12 cellular contexts compared by ENCODE assay signal in genomic region chr3:177772908-177773557, GRCh38.
DNase-seq lines count a peak whose midpoint lies in the region; ATAC-seq and TF ChIP-seq lines count a peak whose summit lies in the region.
"Had no signal": no experiment of that assay in that cellular context is flagged by ENCODE, and none has a peak within 500 bp of the region (broad histone marks: within the 10 kb centered on the region; RNA-seq: fewer than 3 reads in every experiment).

No MANE protein-coding gene starts in this region.

- no peak overlapping the region for H3K14ac ChIP-seq in neuronal stem cell (ENCODE audit: low read length)

- peaks cover 3 to 6% (median 5%) of the 10 kb centered on the region in 4 donors for H3K4me1 Mint-ChIP-seq in CD4-positive, alpha-beta memory T cell

- H3K4ac ChIP-seq in neuronal stem cell (ENCODE audit: low read length) = no peak overlapping the region

- H3K9me3 ChIP-seq in OCI-LY7 (ENCODE audit: low read length) (no peaks in the 10 kb centered on the region), neuronal stem cell (replicated peaks in 1 of 2; ENCODE audit: control insufficient read depth in 2 of 2, insufficient read depth in 1 of 2, low read depth in 1 of 2, low read length in 2 of 2) (peaks cover 6 to 18% of the 10 kb centered on the region in 2 donors)
- H3K9me3 ChIP-seq in CD4-positive, alpha-beta memory T cell (ENCODE audit: control insufficient read depth in 1 of 2, low read length in 2 of 2) = no peaks in the 10 kb centered on the region
- H3K9me3 ChIP-seq: body of pancreas had no signal

- H3K27ac Mint-ChIP-seq in CD4-positive, alpha-beta memory T cell = peak overlapping the region in 1 of 7 donors; percentile 36
- H3K27ac Mint-ChIP-seq: activated T-cell treated with anti-CD3 and anti-CD28 coated beads, Interleukin-2, amount 50 U/mL, for 72 hours had no signal

- no peak overlapping the region for H4K8ac ChIP-seq in neuronal stem cell (ENCODE audit: low read depth, low read length)

- H3K27ac ChIP-seq in OCI-LY7 (ENCODE audit: low read depth, low read length, poor library complexity, severe bottlenecking) (no peak overlapping the region), neuronal stem cell (replicated peaks; ENCODE audit: low read length) (no peak overlapping the region)
- H3K27ac ChIP-seq in CD4-positive, alpha-beta memory T cell (ENCODE audit: low read depth, low read length) = no peak overlapping the region
- H3K27ac ChIP-seq: body of pancreas, WERI-Rb-1 had no signal

- no peak overlapping the region for H3K4me3 Mint-ChIP-seq in CD4-positive, alpha-beta memory T cell
- H3K4me3 Mint-ChIP-seq: activated T-cell treated with anti-CD3 and anti-CD28 coated beads, Interleukin-2, amount 50 U/mL, for 72 hours had no signal

- TF ChIP-seq CTCF in OCI-LY7 (conservative IDR thresholded peaks at IDR 0.05; ENCODE audit: low read length) = no peak

- H3K79me2 ChIP-seq in OCI-LY7 (ENCODE audit: insufficient read depth, low read depth, low read length) = no peaks in the 10 kb centered on the region

- peaks cover 7% of the 10 kb centered on the region for H3K4me1 ChIP-seq in OCI-LY7 (ENCODE audit: insufficient read depth, low read length, poor library complexity, severe bottlenecking)
- H3K4me1 ChIP-seq in neuronal stem cell (ENCODE audit: control insufficient read depth in 2 of 2, insufficient read depth in 1 of 2, low read depth in 1 of 2, low read length in 2 of 2) = peaks cover 2 to 15% of the 10 kb centered on the region in 2 donors
- H3K4me1 ChIP-seq in CD4-positive, alpha-beta memory T cell (ENCODE audit: insufficient read depth, low read length) = peaks cover 7% of the 10 kb centered on the region

- no peaks in the 10 kb centered on the region for H4K20me1 ChIP-seq in OCI-LY7 (ENCODE audit: insufficient read depth, low read length)

- H3K4me2 ChIP-seq in OCI-LY7 (ENCODE audit: low read length) (no peak overlapping the region), neuronal stem cell (ENCODE audit: insufficient read depth, low read length, poor library complexity, severe bottlenecking) (no peak overlapping the region)

- peak; percentile 30 for ATAC-seq in GM18519 (IDR thresholded peaks at IDR 0.05; ENCODE audit: low FRiP score, unreplicated experiment)
- ATAC-seq: activated T-cell treated with anti-CD3 and anti-CD28 coated beads, Interleukin-2, amount 50 U/mL, for 72 hours; body of pancreas had no signal

- intact Hi-C loops in OCI-LY7 (cut with micrococcal nuclease; ENCODE audit: unreplicated experiment) = loop anchor here (10.0 kb wide), 2 partner anchors 398 to 728 kb away; no protein-coding TSS in a partner anchor
- intact Hi-C loops in CD4-positive, alpha-beta memory T cell (cut with micrococcal nuclease) = no loop called here

- no peak overlapping the region for H3K23ac ChIP-seq in neuronal stem cell (ENCODE audit: low read depth, low read length, poor library complexity)

- H3K4me3 ChIP-seq in OCI-LY7 (ENCODE audit: low read depth, low read length, poor library complexity, severe bottlenecking) = no peak overlapping the region
- H3K4me3 ChIP-seq in neuronal stem cell (ENCODE audit: low read length in 2 of 2) = no peak overlapping the region
- H3K4me3 ChIP-seq in CD4-positive, alpha-beta memory T cell (ENCODE audit: low read length in 2 of 2) = no peak overlapping the region
- H3K4me3 ChIP-seq: body of pancreas had no signal

- WGBS in neuronal stem cell (ENCODE audit: extremely low coverage in 2 of 2, insufficient read length in 2 of 2, insufficient replicate concordance in 1 of 2), 2 donors = no CpG with 5 or more reads among the region's 3 CpGs

- no peak overlapping the region for H2AFZ ChIP-seq in OCI-LY7 (ENCODE audit: low read length)
- peak overlapping the region; percentile 61 for H2AFZ ChIP-seq in neuronal stem cell (ENCODE audit: low read length)

- H3K27me3 ChIP-seq in neuronal stem cell (ENCODE audit: control insufficient read depth in 3 of 3, insufficient read depth in 3 of 3, low read depth in 1 of 3, low read length in 3 of 3) = no peaks in the 10 kb centered on the region
- H3K27me3 ChIP-seq in CD4-positive, alpha-beta memory T cell (ENCODE audit: insufficient read depth, low read length) = no peaks in the 10 kb centered on the region
- H3K27me3 ChIP-seq: body of pancreas had no signal

- H3K18ac ChIP-seq in neuronal stem cell (ENCODE audit: low read length) = no peak overlapping the region

- H3K79me1 ChIP-seq in neuronal stem cell (ENCODE audit: low read depth, low read length) = no peaks in the 10 kb centered on the region

- H3K9ac ChIP-seq in neuronal stem cell (ENCODE audit: low read depth, low read length, poor library complexity) = no peak overlapping the region

- H3K9me2 ChIP-seq in OCI-LY7 (ENCODE audit: insufficient read depth, low read length) = no peaks in the 10 kb centered on the region

- H2AK5ac ChIP-seq in neuronal stem cell (ENCODE audit: low read depth, low read length) = no peak overlapping the region

- no peak overlapping the region for H2BK5ac ChIP-seq in neuronal stem cell (ENCODE audit: low read length)

- H3K27me3 Mint-ChIP-seq in CD4-positive, alpha-beta memory T cell = peaks cover 0 to 1% of the 10 kb centered on the region in 2 donors

- no peak overlapping the region for H2BK15ac ChIP-seq in neuronal stem cell (ENCODE audit: low read length)

- no peak overlapping the region for H4K91ac ChIP-seq in neuronal stem cell (ENCODE audit: low read depth, low read length, poor library complexity)

- H3K36me3 Mint-ChIP-seq in CD4-positive, alpha-beta memory T cell = peaks cover 0 to 6% of the 10 kb centered on the region in 2 donors

- POLR2A ChIA-PET in OCI-LY7 (lab: Charles Lee) = interaction anchor here (0.6 to 0.8 kb wide), 2 partner anchors 10 to 25 kb away, joined by 3 read pairs; no protein-coding TSS in a partner anchor
- POLR2A ChIA-PET in CD4-positive, alpha-beta memory T cell (lab: Charles Lee; ENCODE audit: partially characterized antibody) = no interaction called here

- H2BK120ac ChIP-seq in neuronal stem cell (ENCODE audit: low read depth, low read length) = no peak overlapping the region

- peaks cover 0 to 16% (median 10%) of the 10 kb centered on the region in 8 donors for H3K9me3 Mint-ChIP-seq in CD4-positive, alpha-beta memory T cell

- H2BK12ac ChIP-seq in neuronal stem cell (ENCODE audit: low read length) = no peak overlapping the region

- BruUV-seq in OCI-LY7 (replicated peaks; lab: Mats Ljungman, UMichigan) = no TSS peak

- DNase-seq in LHCN-M2 (ENCODE audit: low read depth) (peak; percentile 41), OCI-LY7 (ENCODE audit: low spot score) (peak; percentile 19), neuronal stem cell (ENCODE audit: low spot score) (no peak), D341Med (ENCODE audit: low spot score) (no peak), COR-L47 (lab: John Stamatoyannopoulos, UW) (no peak)
- DNase-seq in CD4-positive, alpha-beta memory T cell = no peak
- DNase-seq: activated T-cell treated with anti-CD3 and anti-CD28 coated beads, Interleukin-2, amount 50 U/mL, for 72 hours; body of pancreas; NCI-H146; stimulated activated naive CD4-positive, alpha-beta T cell treated with Interleukin-2 at 50 U/mL for 16 hours; WERI-Rb-1 had no signal

- CTCF ChIA-PET in OCI-LY7 (lab: Charles Lee; ENCODE audit: unreplicated experiment) = interaction anchor here (0.5 kb wide), 1 partner anchor 1173 kb away, joined by 3 read pairs; no protein-coding TSS in a partner anchor
- CTCF ChIA-PET in CD4-positive, alpha-beta memory T cell (lab: Charles Lee; ENCODE audit: partially characterized antibody) = interaction anchor here (1.0 to 1.7 kb wide), 2 partner anchors 12 to 722 kb away, joined by 4 read pairs; no protein-coding TSS in a partner anchor

- H3K36me3 ChIP-seq in OCI-LY7 (ENCODE audit: insufficient read depth, low read length) (no peaks in the 10 kb centered on the region), neuronal stem cell (replicated peaks in 1 of 2; ENCODE audit: control insufficient read depth in 2 of 2, insufficient read depth in 2 of 2, low read length in 2 of 2) (no peaks in the 10 kb centered on the region)
- no peaks in the 10 kb centered on the region for H3K36me3 ChIP-seq in CD4-positive, alpha-beta memory T cell (ENCODE audit: insufficient read depth, low read length)
- H3K36me3 ChIP-seq: WERI-Rb-1 had no signal

Comparison
In these comparisons a context has a peak if more than half of its experiments do, and no peak if none do; other contexts are left out.
1. DNase-seq: peak in LHCN-M2 (single experiment) and OCI-LY7 (single experiment); none in neuronal stem cell (single experiment), D341Med (single experiment), CD4-positive, alpha-beta memory T cell (0 of 5) and COR-L47 (single experiment).